Comparison of ENCODE assay signal across 13 cellular contexts in genomic region chr1:6544831-6545230, GRCh38. TPM values are rescaled to one million over a fixed set of nuclear protein-coding genes. Genes with fewer than 3 reads are reported as not detected.
DNase-seq lines count a peak whose midpoint lies in the region; ATAC-seq and TF ChIP-seq lines count a peak whose summit lies in the region.
"Had no signal": no experiment of that assay in that cellular context is flagged by ENCODE, and none has a peak within 500 bp of the region (broad histone marks: within the 10 kb centered on the region; RNA-seq: fewer than 3 reads in every experiment).

No MANE protein-coding gene starts in this region.

- TF ChIP-seq POLR2A in breast epithelium (IDR thresholded peaks at IDR 0.05) = no peak

- H3K27ac Mint-ChIP-seq in MCF 10A (ENCODE audit: low read depth, unreplicated experiment) = peak overlapping the region; percentile 39
- peak overlapping the region; percentile 18 for H3K27ac Mint-ChIP-seq in activated B cell treated with CpG ODN at 0.5 μM for 24 hours
- H3K27ac Mint-ChIP-seq in stimulated activated naive CD8-positive, alpha-beta T cell treated with anti-CD3 and anti-CD28 coated beads, Interleukin-15, Interleukin-2, amounts not matched to agents 100 ng/mL and 50 ng/mL, for 24 hours = peak overlapping the region; percentile 86
- no peak overlapping the region for H3K27ac Mint-ChIP-seq in chondrocyte (ENCODE audit: unreplicated experiment)

- CTCF ChIA-PET in MCF 10A (lab: Yijun Ruan, JAX) (interaction anchor here (0.6 kb wide), 1 partner anchor 20 kb away, joined by 3 read pairs; no protein-coding TSS in a partner anchor), activated B cell treated with CpG ODN at 0.5 μM for 24 hours (lab: Charles Lee) (no interaction called here)

- no peak overlapping the region for H3K4me3 ChIP-seq in breast epithelium
- H3K4me3 ChIP-seq: right lobe of liver, upper lobe of right lung had no signal

- no TSS peak for BruUV-seq in MCF 10A (replicated peaks; lab: Mats Ljungman, UMichigan)

- intact Hi-C loops in MCF 10A (cut with micrococcal nuclease) = no loop called here
- intact Hi-C loops in breast epithelium (cut with DNase I; ENCODE audit: low total_unique reads) = no loop called here
- intact Hi-C loops in activated B cell treated with CpG ODN at 0.5 μM for 24 hours (cut with micrococcal nuclease) = no loop called here

- no peaks in the 10 kb centered on the region for H3K36me3 ChIP-seq in breast epithelium

- H3K4me3 Mint-ChIP-seq in MCF 10A (ENCODE audit: unreplicated experiment) (no peak overlapping the region), activated B cell treated with CpG ODN at 0.5 μM for 24 hours (no peak overlapping the region), chondrocyte (ENCODE audit: unreplicated experiment) (no peak overlapping the region)
- peak overlapping the region; percentile 8 for H3K4me3 Mint-ChIP-seq in stimulated activated naive CD8-positive, alpha-beta T cell treated with anti-CD3 and anti-CD28 coated beads, Interleukin-15, Interleukin-2, amounts not matched to agents 100 ng/mL and 50 ng/mL, for 24 hours

- H3K27me3 Mint-ChIP-seq in MCF 10A (ENCODE audit: insufficient read depth, unreplicated experiment) (no peaks in the 10 kb centered on the region), activated B cell treated with CpG ODN at 0.5 μM for 24 hours (no peaks in the 10 kb centered on the region), chondrocyte (ENCODE audit: low read depth) (no peaks in the 10 kb centered on the region)
- H3K27me3 Mint-ChIP-seq in stimulated activated naive CD8-positive, alpha-beta T cell treated with anti-CD3 and anti-CD28 coated beads, Interleukin-15, Interleukin-2, amounts not matched to agents 100 ng/mL and 50 ng/mL, for 24 hours = no peaks in the 10 kb centered on the region

- no peaks in the 10 kb centered on the region for H3K4me1 Mint-ChIP-seq in MCF 10A (ENCODE audit: insufficient read depth, unreplicated experiment)
- peaks cover 30% of the 10 kb centered on the region for H3K4me1 Mint-ChIP-seq in activated B cell treated with CpG ODN at 0.5 μM for 24 hours
- peaks cover 34% of the 10 kb centered on the region for H3K4me1 Mint-ChIP-seq in stimulated activated naive CD8-positive, alpha-beta T cell treated with anti-CD3 and anti-CD28 coated beads, Interleukin-15, Interleukin-2, amounts not matched to agents 100 ng/mL and 50 ng/mL, for 24 hours (ENCODE audit: low read depth)
- H3K4me1 Mint-ChIP-seq in chondrocyte (ENCODE audit: low read depth) = peaks cover 19% of the 10 kb centered on the region

- TF ChIP-seq CTCF in MCF 10A (IDR thresholded peaks at IDR 0.05; ENCODE audit: unreplicated experiment) (no peak), breast epithelium (IDR thresholded peaks at IDR 0.05) (no peak), activated B cell treated with CpG ODN at 0.5 μM for 24 hours (IDR thresholded peaks at IDR 0.05) (no peak), chondrocyte (IDR thresholded peaks at IDR 0.05) (no peak)

- POLR2A ChIA-PET in MCF 10A (lab: Yijun Ruan, JAX) (no interaction called here), activated B cell treated with CpG ODN at 0.5 μM for 24 hours (lab: Charles Lee) (no interaction called here)

- H3K9me3 Mint-ChIP-seq in MCF 10A (ENCODE audit: unreplicated experiment) = no peaks in the 10 kb centered on the region
- H3K9me3 Mint-ChIP-seq in activated B cell treated with CpG ODN at 0.5 μM for 24 hours = no peaks in the 10 kb centered on the region
- H3K9me3 Mint-ChIP-seq in stimulated activated naive CD8-positive, alpha-beta T cell treated with anti-CD3 and anti-CD28 coated beads, Interleukin-15, Interleukin-2, amounts not matched to agents 100 ng/mL and 50 ng/mL, for 24 hours = no peaks in the 10 kb centered on the region
- H3K9me3 Mint-ChIP-seq in chondrocyte (ENCODE audit: low read depth) = no peaks in the 10 kb centered on the region

- H3K27ac ChIP-seq in breast epithelium = no peak overlapping the region
- H3K27ac ChIP-seq in epithelial cell of prostate = peak overlapping the region; percentile 78
- H3K27ac ChIP-seq: right lobe of liver, upper lobe of right lung had no signal

- DNase-seq in MCF 10A (ENCODE audit: unreplicated experiment) = no peak
- DNase-seq in breast epithelium (ENCODE audit: low spot score in 2 of 2) = no peak
- no peak for DNase-seq in activated B cell treated with CpG ODN at 0.5 μM for 24 hours
- DNase-seq in epithelial cell of prostate (ENCODE audit: low read depth, low spot score) = no peak
- no peak for DNase-seq in chondrocyte (ENCODE audit: low spot score)
- no peak for DNase-seq in NCI-H1694 treated with DMSO at 0.1 percent for 48 hours (lab: John Stamatoyannopoulos, UW)
- DNase-seq: activated effector memory CD4-positive, alpha-beta T cell treated with anti-CD3 and anti-CD28 coated beads, Interleukin-2, amount 50 U/mL, for 16 hours; BE2C; NCI-H2029 treated with DMSO at 0.1 percent for 48 hours; right lobe of liver; upper lobe of right lung had no signal

- no peaks in the 10 kb centered on the region for H3K9me3 ChIP-seq in breast epithelium
- H3K9me3 ChIP-seq: BE2C, right lobe of liver, upper lobe of right lung had no signal

- no peaks in the 10 kb centered on the region for H3K4me1 ChIP-seq in breast epithelium
- H3K4me1 ChIP-seq: BE2C, right lobe of liver had no signal

- H3K27me3 ChIP-seq in breast epithelium = no peaks in the 10 kb centered on the region
- H3K27me3 ChIP-seq: BE2C, right lobe of liver, upper lobe of right lung had no signal

- no peak for ATAC-seq in activated B cell treated with CpG ODN at 0.5 μM for 24 hours (ENCODE audit: low read depth)
- no peak for ATAC-seq in GM18511 (IDR thresholded peaks at IDR 0.05; ENCODE audit: unreplicated experiment)
- ATAC-seq: upper lobe of right lung had no signal

- H3K36me3 Mint-ChIP-seq in MCF 10A (ENCODE audit: insufficient read depth, unreplicated experiment) (peaks cover 93% of the 10 kb centered on the region), activated B cell treated with CpG ODN at 0.5 μM for 24 hours (ENCODE audit: low read depth) (peaks cover 68% of the 10 kb centered on the region), chondrocyte (ENCODE audit: low read depth) (peaks cover 24% of the 10 kb centered on the region)
- peaks cover 66% of the 10 kb centered on the region for H3K36me3 Mint-ChIP-seq in stimulated activated naive CD8-positive, alpha-beta T cell treated with anti-CD3 and anti-CD28 coated beads, Interleukin-15, Interleukin-2, amounts not matched to agents 100 ng/mL and 50 ng/mL, for 24 hours (ENCODE audit: low read depth)

RNA-seq across cellular contexts. Expression of gene NOL9, which starts 9.5 kb away (rescaled TPM):
- total RNA-seq in MCF 10A (2022) = 49.2 and 62.3 TPM in 2 replicates
- total RNA-seq in breast epithelium = 10 to 100 TPM; 14.7 to 29.6 (median 25.2) TPM
- total RNA-seq in activated B cell treated with CpG ODN at 0.5 μM for 24 hours = 43.6 and 58.6 TPM in 2 replicates
- total RNA-seq in chondrocyte = 24.0 to 32.3 TPM (median 27.0 TPM) in 3 replicates

RNA-seq across cellular contexts. Expression of gene TAS1R1, which starts 10.3 kb away (rescaled TPM):
- total RNA-seq in MCF 10A (2022) (not detected in 2 replicates), breast epithelium (under 1 TPM in 1 of 3 donors, not detected in 2; 0.16 TPM), activated B cell treated with CpG ODN at 0.5 μM for 24 hours (not detected in 2 replicates), chondrocyte (not detected in 3 replicates)
- total RNA-seq: upper lobe of right lung had no signal

RNA-seq across cellular contexts. Expression of gene ZBTB48, which starts 35.0 kb away (rescaled TPM):
- 40.6 TPM in 2 replicates for total RNA-seq in MCF 10A (2022)
- total RNA-seq in breast epithelium = 10 to 100 TPM; 19.3 to 19.6 (median 19.4) TPM
- total RNA-seq in activated B cell treated with CpG ODN at 0.5 μM for 24 hours = 53.2 and 53.8 TPM in 2 replicates
- 19.9 to 27.4 TPM (median 23.7 TPM) in 3 replicates for total RNA-seq in chondrocyte

RNA-seq across cellular contexts. Expression of gene PLEKHG5, which starts 53.4 kb away (rescaled TPM):
- total RNA-seq in MCF 10A (2022) (32.3 and 35.9 TPM in 2 replicates), breast epithelium (10 to 100 TPM in 2 of 3 donors, 1 to 10 TPM in 1; 7.0 to 12.0 (median 11.8) TPM), activated B cell treated with CpG ODN at 0.5 μM for 24 hours (0.22 and 0.27 TPM in 2 replicates), chondrocyte (32.4 to 50.5 TPM (median 33.6 TPM) in 3 replicates)

RNA-seq across cellular contexts. Expression of gene KLHL21, which starts 57.8 kb away (rescaled TPM):
- 14.0 and 19.5 TPM in 2 replicates for total RNA-seq in MCF 10A (2022)
- total RNA-seq in breast epithelium = 10 to 100 TPM; 45.2 to 61.3 (median 58.1) TPM
- 14.6 and 15.9 TPM in 2 replicates for total RNA-seq in activated B cell treated with CpG ODN at 0.5 μM for 24 hours
- total RNA-seq in chondrocyte = 34.3 to 39.6 TPM (median 38.3 TPM) in 3 replicates
